12 cellular contexts compared by ENCODE assay signal in the genomic region with DNA sequence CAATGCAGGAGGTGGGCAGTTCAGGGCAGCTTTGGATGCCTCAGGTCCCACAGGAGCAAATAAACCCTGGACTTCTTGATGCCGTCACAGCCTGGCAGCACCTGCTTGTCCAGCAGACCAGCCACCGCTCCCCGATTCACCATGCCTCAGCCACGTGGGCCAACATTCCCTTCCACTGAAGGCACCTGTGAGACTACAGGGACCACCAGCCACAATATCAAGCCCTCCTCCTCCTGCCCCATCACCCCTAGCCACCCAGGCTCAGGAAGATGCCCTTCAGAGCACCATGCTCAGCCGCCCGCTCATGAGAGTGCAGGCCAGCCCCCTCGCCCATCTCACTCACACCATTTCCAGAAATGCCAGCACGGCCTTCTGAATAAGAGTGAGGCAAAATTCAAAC.
DNase-seq lines count a peak whose midpoint lies in the region; ATAC-seq and TF ChIP-seq lines count a peak whose summit lies in the region.
"Had no signal": no experiment of that assay in that cellular context is flagged by ENCODE, and none has a peak within 500 bp of the region (broad histone marks: within the 10 kb centered on the region; RNA-seq: fewer than 3 reads in every experiment).

No MANE protein-coding gene starts in this region.

- H3K4me3 ChIP-seq in neural progenitor cell, result no peak overlapping the region

- H3K4me2 ChIP-seq in neural progenitor cell, result no peak overlapping the region

- H3K27ac Mint-ChIP-seq in activated CD4-positive, alpha-beta T cell treated with anti-CD3 and anti-CD28 coated beads, Interleukin-2, amount 10 ng/mL, durations not matched to agents 7 days and 5 days, result peak overlapping the region; percentile 57
- H3K27ac Mint-ChIP-seq in activated T-helper 2 cell treated with anti-CD3 and anti-CD28 coated beads, Interferon-gamma antibody, Interleukin-2, Interleukin-4, amounts not matched to agents 10 μg/mL and 5 μg/mL and 100 μg/mL, durations not matched to agents 14 hours and 24 hours and 36 hours, result peak overlapping the region; percentile 88
- no peak overlapping the region for H3K27ac Mint-ChIP-seq in neural progenitor cell
- H3K27ac Mint-ChIP-seq: WTC11 had no signal

- H3K9ac ChIP-seq in neural progenitor cell, result no peak overlapping the region

- peaks cover 56% of the 10 kb centered on the region for H3K4me1 Mint-ChIP-seq in activated CD4-positive, alpha-beta T cell treated with anti-CD3 and anti-CD28 coated beads, Interleukin-2, amount 10 ng/mL, durations not matched to agents 7 days and 5 days
- peaks cover 61% of the 10 kb centered on the region for H3K4me1 Mint-ChIP-seq in activated T-helper 2 cell treated with anti-CD3 and anti-CD28 coated beads, Interferon-gamma antibody, Interleukin-2, Interleukin-4, amounts not matched to agents 10 μg/mL and 5 μg/mL and 100 μg/mL, durations not matched to agents 14 hours and 24 hours and 36 hours (ENCODE audit: low read depth)
- peaks cover 23% of the 10 kb centered on the region for H3K4me1 Mint-ChIP-seq in neural progenitor cell

- DNase-seq in activated CD4-positive, alpha-beta T cell treated with anti-CD3 and anti-CD28 coated beads, Interleukin-2, amount 10 ng/mL, durations not matched to agents 7 days and 5 days, result no peak
- no peak for DNase-seq in activated CD4-positive, alpha-beta T cell treated with anti-CD3 and anti-CD28 coated beads for 48 hours
- DNase-seq in COLO668 (lab: John Stamatoyannopoulos, UW; ENCODE audit: unreplicated experiment), result peak; percentile 32
- DNase-seq in activated T-helper 2 cell treated with anti-CD3 and anti-CD28 coated beads, Interferon-gamma antibody, Interleukin-2, Interleukin-4, amounts not matched to agents 10 μg/mL and 5 μg/mL and 100 μg/mL, durations not matched to agents 14 hours and 24 hours and 36 hours (ENCODE audit: low spot score), result no peak
- DNase-seq in neural progenitor cell (ENCODE audit: low spot score), result no peak
- DNase-seq in GM19240 (ENCODE audit: insufficient read length, low spot score), result no peak
- DNase-seq in Right ventricle myocardium superior, result no peak
- no peak for DNase-seq in AG08395 (ENCODE audit: low spot score)
- DNase-seq: Calu3, cerebellar nuclear complex had no signal

- no peaks in the 10 kb centered on the region for H4K20me1 ChIP-seq in neural progenitor cell (ENCODE audit: low read depth)

- H3K4me1 ChIP-seq in neural progenitor cell, result peaks cover 11% of the 10 kb centered on the region

- intact Hi-C loops in activated T-helper 2 cell treated with anti-CD3 and anti-CD28 coated beads, Interferon-gamma antibody, Interleukin-2, Interleukin-4, amounts not matched to agents 10 μg/mL and 5 μg/mL and 100 μg/mL, durations not matched to agents 14 hours and 24 hours and 36 hours (cut with micrococcal nuclease), result loop anchor here (2.0 to 10.0 kb wide), 3 partner anchors 216 to 678 kb away; no protein-coding TSS in a partner anchor
- intact Hi-C loops in Right ventricle myocardium superior (cut with DNase I), result loop anchor here (5.0 kb wide), 1 partner anchor 386 kb away; a partner anchor contains a TSS

- H3K4me3 Mint-ChIP-seq in activated CD4-positive, alpha-beta T cell treated with anti-CD3 and anti-CD28 coated beads, Interleukin-2, amount 10 ng/mL, durations not matched to agents 7 days and 5 days, result no peak overlapping the region
- H3K4me3 Mint-ChIP-seq in activated T-helper 2 cell treated with anti-CD3 and anti-CD28 coated beads, Interferon-gamma antibody, Interleukin-2, Interleukin-4, amounts not matched to agents 10 μg/mL and 5 μg/mL and 100 μg/mL, durations not matched to agents 14 hours and 24 hours and 36 hours (ENCODE audit: low read depth), result peak overlapping the region; percentile 11
- H3K4me3 Mint-ChIP-seq in neural progenitor cell, result no peak overlapping the region
- H3K4me3 Mint-ChIP-seq: WTC11 had no signal

- ATAC-seq in Right ventricle myocardium superior (ENCODE audit: poor library complexity), result no peak

- no peaks in the 10 kb centered on the region for H3K36me3 ChIP-seq in neural progenitor cell

- H3K79me2 ChIP-seq in neural progenitor cell (ENCODE audit: low read depth), result no peaks in the 10 kb centered on the region

- no peaks in the 10 kb centered on the region for H3K9me3 ChIP-seq in neural progenitor cell (ENCODE audit: low read depth)

- H3K27ac ChIP-seq in neural progenitor cell, result no peak overlapping the region

- no peaks in the 10 kb centered on the region for H3K27me3 Mint-ChIP-seq in activated CD4-positive, alpha-beta T cell treated with anti-CD3 and anti-CD28 coated beads, Interleukin-2, amount 10 ng/mL, durations not matched to agents 7 days and 5 days
- no peaks in the 10 kb centered on the region for H3K27me3 Mint-ChIP-seq in activated T-helper 2 cell treated with anti-CD3 and anti-CD28 coated beads, Interferon-gamma antibody, Interleukin-2, Interleukin-4, amounts not matched to agents 10 μg/mL and 5 μg/mL and 100 μg/mL, durations not matched to agents 14 hours and 24 hours and 36 hours (ENCODE audit: low read depth)
- peaks cover 9% of the 10 kb centered on the region for H3K27me3 Mint-ChIP-seq in neural progenitor cell (ENCODE audit: insufficient read depth, low read depth)

- peak overlapping the region; percentile 88 for H2AFZ ChIP-seq in neural progenitor cell (replicated peaks)

- no peaks in the 10 kb centered on the region for H3F3A ChIP-seq in neural progenitor cell (ENCODE audit: low read depth)

- CTCF ChIA-PET in activated CD4-positive, alpha-beta T cell treated with anti-CD3 and anti-CD28 coated beads, Interleukin-2, amount 10 ng/mL, durations not matched to agents 7 days and 5 days (lab: Charles Lee), result interaction anchor here (0.6 to 1.7 kb wide), 11 partner anchors 9 to 390 kb away, joined by 3 to 7 read pairs (median 4); no protein-coding TSS in a partner anchor

- no peaks in the 10 kb centered on the region for H3K36me3 Mint-ChIP-seq in activated CD4-positive, alpha-beta T cell treated with anti-CD3 and anti-CD28 coated beads, Interleukin-2, amount 10 ng/mL, durations not matched to agents 7 days and 5 days (ENCODE audit: low read depth)
- peaks cover 8% of the 10 kb centered on the region for H3K36me3 Mint-ChIP-seq in activated T-helper 2 cell treated with anti-CD3 and anti-CD28 coated beads, Interferon-gamma antibody, Interleukin-2, Interleukin-4, amounts not matched to agents 10 μg/mL and 5 μg/mL and 100 μg/mL, durations not matched to agents 14 hours and 24 hours and 36 hours (ENCODE audit: low read depth)
- H3K36me3 Mint-ChIP-seq in neural progenitor cell, result no peaks in the 10 kb centered on the region
- H3K36me3 Mint-ChIP-seq: WTC11 had no signal

- TF ChIP-seq CTCF in neural progenitor cell (IDR thresholded peaks at IDR 0.05), result no peak

- H3K27me3 ChIP-seq in neural progenitor cell, result no peaks in the 10 kb centered on the region

- POLR2A ChIA-PET in activated CD4-positive, alpha-beta T cell treated with anti-CD3 and anti-CD28 coated beads, Interleukin-2, amount 10 ng/mL, durations not matched to agents 7 days and 5 days (lab: Charles Lee), result no interaction called here

- H3K9me3 Mint-ChIP-seq in activated CD4-positive, alpha-beta T cell treated with anti-CD3 and anti-CD28 coated beads, Interleukin-2, amount 10 ng/mL, durations not matched to agents 7 days and 5 days, result no peaks in the 10 kb centered on the region
- H3K9me3 Mint-ChIP-seq in activated T-helper 2 cell treated with anti-CD3 and anti-CD28 coated beads, Interferon-gamma antibody, Interleukin-2, Interleukin-4, amounts not matched to agents 10 μg/mL and 5 μg/mL and 100 μg/mL, durations not matched to agents 14 hours and 24 hours and 36 hours, result peaks cover 3% of the 10 kb centered on the region
- peaks cover 2% of the 10 kb centered on the region for H3K9me3 Mint-ChIP-seq in neural progenitor cell
- H3K9me3 Mint-ChIP-seq: activated T-helper 17 cell treated with anti-CD3 and anti-CD28 coated beads, Interleukin-2, amount 50 U/mL, for 72 hours; WTC11 had no signal
